8 cellular contexts compared by ENCODE assay signal in genomic region chr2:224401641-224402342, GRCh38. TPM values are rescaled to one million over a fixed set of nuclear protein-coding genes. Genes with fewer than 3 reads are reported as not detected.
DNase-seq lines count a peak whose midpoint lies in the region; ATAC-seq and TF ChIP-seq lines count a peak whose summit lies in the region.

FAM124B (minus strand) TSS chr2:224402107; CDS start chr2:224401768, 339 bp downstream.

- H3K9me3 ChIP-seq in CD8-positive, alpha-beta memory T cell (ENCODE audit: low read length) = no peaks in the 10 kb centered on the region
- H3K9me3 ChIP-seq in gastroesophageal sphincter (peaks cover 0 to 7% (median 0%) of the 10 kb centered on the region in 3 donors), trophoblast cell (ENCODE audit: insufficient read depth, low read depth, low read length) (peaks cover 5% of the 10 kb centered on the region)

- H4K12ac ChIP-seq in trophoblast cell (ENCODE audit: low read depth, low read length) = no peak within 1 kb of the TSS

- no peak within 1 kb of the TSS for H3K14ac ChIP-seq in trophoblast cell (ENCODE audit: low read length)

- no peak within 1 kb of the TSS for H3K18ac ChIP-seq in trophoblast cell (ENCODE audit: low read length)

- H3K27ac ChIP-seq in CD8-positive, alpha-beta memory T cell (ENCODE audit: low read depth, low read length) = peak within 1 kb of the TSS; percentile 41
- H3K27ac ChIP-seq in gastroesophageal sphincter = peak within 1 kb of the TSS in 3 of 4 donors; percentile 57 to 68 (median 64)
- H3K27ac ChIP-seq in trophoblast cell (ENCODE audit: low read depth, low read length) = no peak within 1 kb of the TSS

- H3K4me2 ChIP-seq in trophoblast cell (ENCODE audit: low read length) = no peak within 1 kb of the TSS

- H3K79me1 ChIP-seq in trophoblast cell (ENCODE audit: low read length) = no peaks in the 10 kb centered on the region

- H3K4me1 Mint-ChIP-seq in CD8-positive, alpha-beta memory T cell = peaks cover 2 to 11% (median 4%) of the 10 kb centered on the region in 3 donors

- no peak within 1 kb of the TSS for H4K8ac ChIP-seq in trophoblast cell (ENCODE audit: low read depth, low read length)

- no peak within 1 kb of the TSS for H2AK5ac ChIP-seq in trophoblast cell (ENCODE audit: low read length)

- H3K4ac ChIP-seq in trophoblast cell (ENCODE audit: low read depth, low read length) = no peak within 1 kb of the TSS

- H3K36me3 Mint-ChIP-seq in CD8-positive, alpha-beta memory T cell = peaks cover 0 to 2% (median 0%) of the 10 kb centered on the region in 3 donors

- no peak within 1 kb of the TSS for H3K9ac ChIP-seq in trophoblast cell (ENCODE audit: low read length)

- no peak within 1 kb of the TSS for H3K23ac ChIP-seq in trophoblast cell (ENCODE audit: low read length)

- no peak for TF ChIP-seq EP300 in gastroesophageal sphincter (IDR thresholded peaks at IDR 0.05)

- H3K79me2 ChIP-seq in trophoblast cell (ENCODE audit: control insufficient read depth, insufficient read depth, low read length, poor library complexity) = no peaks in the 10 kb centered on the region

- no peaks in the 10 kb centered on the region for H3K36me3 ChIP-seq in CD8-positive, alpha-beta memory T cell (ENCODE audit: insufficient read depth, low read length)
- H3K36me3 ChIP-seq in gastroesophageal sphincter = no peaks in the 10 kb centered on the region
- H3K36me3 ChIP-seq in trophoblast cell (ENCODE audit: control insufficient read depth in 1 of 2, insufficient read depth in 2 of 2, low read length in 2 of 2) = no peaks in the 10 kb centered on the region

- H4K91ac ChIP-seq in trophoblast cell (ENCODE audit: low read depth, low read length) = no peak within 1 kb of the TSS

- peak within 1 kb of the TSS in 3 of 8 donors; percentile 29 to 82 (median 52) for H3K27ac Mint-ChIP-seq in CD8-positive, alpha-beta memory T cell

- POLR2A ChIA-PET in CD8-positive, alpha-beta memory T cell (lab: Charles Lee) = no interaction called here

- H2BK5ac ChIP-seq in trophoblast cell (ENCODE audit: low read depth, low read length, poor library complexity) = no peak within 1 kb of the TSS

- ATAC-seq in HG03442 (IDR thresholded peaks at IDR 0.05; ENCODE audit: unreplicated experiment) (peak; percentile 51), gastroesophageal sphincter (peak; percentile 81), GM21723 (IDR thresholded peaks at IDR 0.05; ENCODE audit: unreplicated experiment) (no peak), GM21737 (IDR thresholded peaks at IDR 0.05; ENCODE audit: unreplicated experiment) (no peak)

- TF ChIP-seq POLR2A in gastroesophageal sphincter (IDR thresholded peaks at IDR 0.05) = no peak

- H3K9me3 Mint-ChIP-seq in CD8-positive, alpha-beta memory T cell = no peaks in the 10 kb centered on the region

- peaks cover 14 to 33% of the 10 kb centered on the region in 2 donors for H3K27me3 Mint-ChIP-seq in CD8-positive, alpha-beta memory T cell

- no peaks in the 10 kb centered on the region for H3K4me1 ChIP-seq in CD8-positive, alpha-beta memory T cell (ENCODE audit: insufficient read depth, low read length)
- H3K4me1 ChIP-seq in gastroesophageal sphincter = no peaks in the 10 kb centered on the region
- H3K4me1 ChIP-seq in trophoblast cell (ENCODE audit: control insufficient read depth in 1 of 2, insufficient read depth in 2 of 2, low read length in 2 of 2) = no peaks in the 10 kb centered on the region

- peak within 1 kb of the TSS in 5 of 7 donors; percentile 35 to 64 (median 50) for H3K4me3 Mint-ChIP-seq in CD8-positive, alpha-beta memory T cell

- 15 to 43% methylated on average over 4 to 5 of the region's 19 CpGs for WGBS in gastroesophageal sphincter (ENCODE audit: low coverage in 1 of 2), 2 donors
- no CpG with 5 or more reads among the region's 19 CpGs for WGBS in trophoblast cell (ENCODE audit: extremely low coverage, insufficient coverage, insufficient read length)

- CTCF ChIA-PET in CD8-positive, alpha-beta memory T cell (lab: Charles Lee) = no interaction called here

- H3K27me3 ChIP-seq in CD8-positive, alpha-beta memory T cell (ENCODE audit: insufficient read depth, low read length, poor library complexity, severe bottlenecking) = no peaks in the 10 kb centered on the region
- no peaks in the 10 kb centered on the region for H3K27me3 ChIP-seq in gastroesophageal sphincter
- no peaks in the 10 kb centered on the region for H3K27me3 ChIP-seq in trophoblast cell (ENCODE audit: insufficient read depth, low read length)

- H2AFZ ChIP-seq in trophoblast cell (ENCODE audit: insufficient read depth, low read length, poor library complexity) = no peak within 1 kb of the TSS

- no peak for TF ChIP-seq CTCF in gastroesophageal sphincter (IDR thresholded peaks at IDR 0.05)

- peak in 3 of 5 donors; percentile 1 to 22 (median 7) for DNase-seq in CD8-positive, alpha-beta memory T cell
- DNase-seq in activated CD8-positive, alpha-beta memory T cell treated with anti-CD3 and anti-CD28 coated beads, Interleukin-2, amount 50 U/mL, for 48 hours = peak; percentile 66
- peak; percentile 14 to 39 for DNase-seq in trophoblast cell
- no peak for DNase-seq in GM19240 (ENCODE audit: insufficient read length, low spot score)

- no peak within 1 kb of the TSS for H2BK12ac ChIP-seq in trophoblast cell (ENCODE audit: low read length)

- peak within 1 kb of the TSS; percentile 24 for H3K4me3 ChIP-seq in CD8-positive, alpha-beta memory T cell (ENCODE audit: low read length)
- peak within 1 kb of the TSS; percentile 15 to 47 for H3K4me3 ChIP-seq in gastroesophageal sphincter
- H3K4me3 ChIP-seq in trophoblast cell (ENCODE audit: low read depth, low read length) = no peak within 1 kb of the TSS

- H2BK120ac ChIP-seq in trophoblast cell (ENCODE audit: insufficient read depth, low read length, poor library complexity) = no peak within 1 kb of the TSS

RNA-seq across cellular contexts. Expression of gene FAM124B, which starts in this region (rescaled TPM):
- not detected for total RNA-seq in CD8-positive, alpha-beta memory T cell
- not detected for polyA plus RNA-seq in CD8-positive, alpha-beta memory T cell
- total RNA-seq in gastroesophageal sphincter = 1 to 10 TPM in 3 of 4 donors, under 1 TPM in 1; 0.47 to 7.3 (median 2.6) TPM
- not detected in 2 replicates for polyA plus RNA-seq in trophoblast cell (2013)

Comparison
In these comparisons a context has a peak if more than half of its experiments do, and no peak if none do; other contexts are left out.
1. Peak in DNase-seq, H3K4me3 ChIP-seq and H3K27ac ChIP-seq in CD8-positive, alpha-beta memory T cell; RNA of the gene not detected or under 1 TPM.
2. ATAC-seq: peak in HG03442 (single experiment) and gastroesophageal sphincter (single experiment); none in GM21723 (single experiment) and GM21737 (single experiment).